8 cellular contexts compared by ENCODE assay signal in the genomic region with DNA sequence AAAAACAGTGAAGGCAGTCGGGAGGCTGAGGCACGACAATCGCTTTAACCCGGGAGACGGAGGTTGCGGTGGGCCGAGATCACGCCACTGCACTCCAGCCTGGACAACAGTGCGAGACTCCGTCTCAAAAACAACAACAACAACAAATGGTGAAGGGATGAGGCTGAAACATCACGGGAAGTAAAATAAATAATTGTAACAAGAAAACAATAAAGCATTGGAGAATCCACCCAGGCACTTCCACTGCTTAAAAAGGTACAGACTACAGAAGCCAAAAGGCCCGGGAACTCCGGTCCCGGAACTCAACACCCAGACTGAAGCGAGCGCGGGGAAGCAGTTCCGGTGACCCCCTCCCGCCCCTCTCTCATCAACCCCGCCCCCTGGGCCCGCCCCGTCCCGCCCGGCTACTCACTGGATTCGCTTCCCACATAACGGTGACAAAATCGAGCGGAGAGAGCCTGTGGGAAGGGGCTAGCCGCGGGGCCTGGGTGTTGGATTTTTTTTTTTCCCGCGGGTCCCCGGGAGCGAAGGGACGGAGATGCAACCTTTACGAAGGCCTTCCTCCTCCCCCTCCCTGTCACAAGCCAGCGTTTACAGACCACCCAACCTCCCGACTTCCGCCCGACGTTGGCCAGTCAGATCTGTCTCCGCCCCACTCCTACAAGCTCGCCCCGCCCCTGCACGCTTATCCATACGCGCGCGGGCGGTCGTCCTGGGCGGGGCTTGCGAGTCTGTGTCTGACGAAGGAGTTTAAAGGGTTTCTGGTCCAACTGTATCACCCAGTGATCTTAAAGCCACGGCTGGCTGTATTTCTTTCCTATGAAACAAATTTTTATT. TPM values are rescaled to one million over a fixed set of nuclear protein-coding genes. Genes with fewer than 3 reads are reported as not detected.
DNase-seq lines count a peak whose midpoint lies in the region; ATAC-seq lines count a peak whose summit lies in the region.

A gene with protein sequence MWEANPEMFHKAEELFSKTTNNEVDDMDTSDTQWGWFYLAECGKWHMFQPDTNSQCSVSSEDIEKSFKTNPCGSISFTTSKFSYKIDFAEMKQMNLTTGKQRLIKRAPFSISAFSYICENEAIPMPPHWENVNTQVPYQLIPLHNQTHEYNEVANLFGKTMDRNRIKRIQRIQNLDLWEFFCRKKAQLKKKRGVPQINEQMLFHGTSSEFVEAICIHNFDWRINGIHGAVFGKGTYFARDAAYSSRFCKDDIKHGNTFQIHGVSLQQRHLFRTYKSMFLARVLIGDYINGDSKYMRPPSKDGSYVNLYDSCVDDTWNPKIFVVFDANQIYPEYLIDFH (minus strand): TSS at position 600 of the 837 bp plus-strand sequence. CDS start 170 bp downstream, at position 430.

- intact Hi-C loops in T-helper 2 cell treated with Interferon-gamma antibody and Interleukin-4, amounts not matched to agents 100 ng/mL and 5 ng/mL, for 36 hours (cut with micrococcal nuclease), result loop anchor here (1.0 to 5.0 kb wide), 8 partner anchors 12 to 665 kb away; a partner anchor contains a TSS
- intact Hi-C loops in right cardiac atrium (cut with DNase I) (loop anchor here in 1 of 4 donors (5.0 kb wide), 1 partner anchor 664 kb away; a partner anchor contains a TSS), aorta (cut with DNase I) (loop anchor here (5.0 to 10.0 kb wide), 2 partner anchors 404 to 662 kb away; a partner anchor contains a TSS)

- DNase-seq in NCI-H187 treated with DMSO at 0.1 percent for 48 hours (lab: John Stamatoyannopoulos, UW) (peak; percentile 88), anterior cingulate cortex (lab: John Stamatoyannopoulos, UW) (peak; percentile 66 to 98 (median 95)), right cardiac atrium (peak; percentile 98 to 100 (median 99)), putamen (ENCODE audit: low spot score) (peak; percentile 98), aorta (peak; percentile 99)

- no peaks in the 10 kb centered on the region for H3K36me3 ChIP-seq in aorta (ENCODE audit: control insufficient read depth in 1 of 2, insufficient read depth in 2 of 2, low read length in 1 of 2)

- ATAC-seq in GM18498 (IDR thresholded peaks at IDR 0.05; ENCODE audit: unreplicated experiment) (peak; percentile 96), HG02938 (IDR thresholded peaks at IDR 0.05; ENCODE audit: unreplicated experiment) (peak; percentile 91), right cardiac atrium (peak; percentile 100), aorta (ENCODE audit: low FRiP score) (peak; percentile 100)

- H3K4me1 ChIP-seq in right cardiac atrium (ENCODE audit: control insufficient read depth, insufficient read depth, low read length) (peaks cover 2% of the 10 kb centered on the region), aorta (ENCODE audit: control insufficient read depth in 1 of 2, insufficient read depth in 2 of 2, low read length in 2 of 2) (peaks cover 4 to 7% of the 10 kb centered on the region in 2 donors)

- H3K4me3 ChIP-seq in right cardiac atrium (ENCODE audit: low read length) (peak within 1 kb of the TSS; percentile 77), aorta (ENCODE audit: low read length in 2 of 2) (peak within 1 kb of the TSS; percentile 97 to 98)

- under 1% methylated on average over 55 of the region's 55 CpGs for WGBS in right cardiac atrium
- WGBS in aorta, 2 donors, result 0 to 1% methylated on average over 54 to 55 of the region's 55 CpGs

- H3K27ac ChIP-seq in right cardiac atrium (ENCODE audit: low read length) (peak within 1 kb of the TSS; percentile 98), aorta (ENCODE audit: low read depth in 1 of 2, low read length in 2 of 2) (peak within 1 kb of the TSS; percentile 72 to 87)

- no peaks in the 10 kb centered on the region for H3K27me3 ChIP-seq in right cardiac atrium (ENCODE audit: control insufficient read depth, insufficient read depth)
- H3K27me3 ChIP-seq in aorta (ENCODE audit: control insufficient read depth in 1 of 2, insufficient read depth in 2 of 2, low read length in 1 of 2), result no peaks in the 10 kb centered on the region

- H3K9me3 ChIP-seq in right cardiac atrium (ENCODE audit: control insufficient read depth, low read length), result no peaks in the 10 kb centered on the region
- no peaks in the 10 kb centered on the region for H3K9me3 ChIP-seq in aorta (ENCODE audit: control insufficient read depth, low read length)

RNA-seq across cellular contexts. Expression of the gene that starts here (rescaled TPM):
- 29.4 and 29.7 TPM in 2 replicates for total RNA-seq in T-helper 2 cell treated with Interferon-gamma antibody and Interleukin-4, amounts not matched to agents 100 ng/mL and 5 ng/mL, for 36 hours
- 1 to 10 TPM; 5.7 to 8.6 (median 6.6) TPM for total RNA-seq in right cardiac atrium
- 2.2 TPM for polyA plus RNA-seq in right cardiac atrium
- 10 to 100 TPM; 11.9 to 18.2 TPM for total RNA-seq in aorta
- polyA plus RNA-seq in aorta, result 1 to 10 TPM; 2.1 to 3.0 TPM

Comparison
In these comparisons a context has a peak if more than half of its experiments do, and no peak if none do; other contexts are left out.
1. Peak in every context shown above with its lines: DNase-seq, ATAC-seq, H3K4me3 ChIP-seq and H3K27ac ChIP-seq.